24 cellular contexts compared by ENCODE assay signal in the genomic region with DNA sequence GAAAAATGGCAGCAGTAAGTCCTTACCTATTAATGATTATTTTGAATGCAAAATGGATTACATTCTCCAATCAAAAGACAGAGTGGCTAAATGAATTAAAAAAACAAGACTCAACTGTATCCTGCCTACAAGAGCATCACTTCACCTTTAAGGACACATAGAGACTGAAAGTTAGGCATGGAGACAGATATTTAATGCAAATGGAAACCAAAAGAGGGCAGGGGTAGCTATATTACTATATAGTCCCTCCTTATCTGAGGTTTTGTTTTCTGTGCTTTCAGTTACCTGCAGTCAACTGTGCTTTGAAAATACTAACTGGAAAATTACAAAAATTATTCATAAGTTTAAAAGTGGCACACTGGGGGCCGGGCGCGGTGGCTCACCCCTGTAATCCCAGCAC. TPM values are rescaled to one million over a fixed set of nuclear protein-coding genes. Genes with fewer than 3 reads are reported as not detected.
"Had no signal": no experiment of that assay in that cellular context is flagged by ENCODE, and none has a peak within 500 bp of the region (broad histone marks: within the 10 kb centered on the region; RNA-seq: fewer than 3 reads in every experiment).

No MANE protein-coding gene starts in this region.

- H3K9me3 Mint-ChIP-seq: activated CD4-positive, alpha-beta memory T cell treated with anti-CD3 and anti-CD28 coated beads, Interleukin-2, amount 10 ng/mL, durations not matched to agents 7 days and 5 days; activated T-helper 2 cell treated with anti-CD3 and anti-CD28 coated beads, Interferon-gamma antibody, Interleukin-2, Interleukin-4, amounts not matched to agents 10 μg/mL and 5 μg/mL and 100 μg/mL, durations not matched to agents 14 hours and 24 hours and 36 hours; brain; T-helper 1 cell treated with Interleukin-12 subunit alpha and Interleukin-12 subunit beta and Interleukin-4 antibody, amounts not matched to agents 30 μg/mL and 1 μg/mL, for 36 hours had no signal

- ATAC-seq: SK-N-SH treated with all-trans-retinoic acid at 6 μM for 48 hours had no signal

- H3K4me1 Mint-ChIP-seq: brain had no signal

- H3K4me3 Mint-ChIP-seq: activated CD4-positive, alpha-beta memory T cell treated with anti-CD3 and anti-CD28 coated beads, Interleukin-2, amount 10 ng/mL, durations not matched to agents 7 days and 5 days; brain; T-helper 1 cell treated with Interleukin-12 subunit alpha and Interleukin-12 subunit beta and Interleukin-4 antibody, amounts not matched to agents 30 μg/mL and 1 μg/mL, for 36 hours had no signal

- H3K27me3 Mint-ChIP-seq: activated CD4-positive, alpha-beta memory T cell treated with anti-CD3 and anti-CD28 coated beads, Interleukin-2, amount 10 ng/mL, durations not matched to agents 7 days and 5 days; brain had no signal

- DNase-seq: activated CD4-positive, alpha-beta memory T cell treated with anti-CD3 and anti-CD28 coated beads, Interleukin-2, amount 10 ng/mL, durations not matched to agents 7 days and 5 days; activated CD4-positive, alpha-beta T cell treated with anti-CD3 and anti-CD28 coated beads for 1 hour; activated CD4-positive, alpha-beta T cell treated with anti-CD3 and anti-CD28 coated beads, Interleukin-2, amount 50 U/mL, for 1 hour; activated CD8-positive, alpha-beta memory T cell treated with anti-CD3 and anti-CD28 coated beads, Interleukin-2, amount 50 U/mL, for 48 hours; activated T-cell treated with anti-CD3 and anti-CD28 coated beads, Interleukin-2, amount 50 U/mL, for 48 hours; amygdala; cerebellar nuclear complex; MG63; MV-4-11; NCI-H1092 treated with DMSO at 0.1 percent for 48 hours; NCI-H1417 treated with DMSO at 0.1 percent for 48 hours; NCI-H1694 treated with DMSO at 0.1 percent for 48 hours; NCI-H2029 treated with DMSO at 0.1 percent for 48 hours; NCI-H524; SHP77; SW 1271 had no signal

- H3K4me1 ChIP-seq: SJSA1 had no signal

- H3K27ac Mint-ChIP-seq: activated CD4-positive, alpha-beta memory T cell treated with anti-CD3 and anti-CD28 coated beads, Interleukin-2, amount 10 ng/mL, durations not matched to agents 7 days and 5 days; activated T-helper 2 cell treated with anti-CD3 and anti-CD28 coated beads, Interferon-gamma antibody, Interleukin-2, Interleukin-4, amounts not matched to agents 10 μg/mL and 5 μg/mL and 100 μg/mL, durations not matched to agents 14 hours and 24 hours and 36 hours; T-helper 1 cell treated with Interleukin-12 subunit alpha and Interleukin-12 subunit beta and Interleukin-4 antibody, amounts not matched to agents 30 μg/mL and 1 μg/mL, for 36 hours had no signal

- H3K4me3 ChIP-seq: cardiac muscle cell, MG63, SJSA1 had no signal

- H3K9me3 ChIP-seq: MG63, SJSA1 had no signal

- H3K27me3 ChIP-seq: cardiac muscle cell, MG63, SJSA1 had no signal

- H3K27ac ChIP-seq: cardiac muscle cell, KMS-11, SJSA1 had no signal

RNA-seq across cellular contexts. Expression of gene CLEC4A, which starts 24.2 kb away (rescaled TPM):
- total RNA-seq: SJSA1 had no signal

RNA-seq across cellular contexts. Expression of gene C3AR1, which starts 33.1 kb away (rescaled TPM):
- total RNA-seq: cardiac muscle cell had no signal
- polyA plus RNA-seq: cardiac muscle cell had no signal

RNA-seq across cellular contexts. Expression of gene ZNF705A, which starts 57.6 kb away (rescaled TPM):
- total RNA-seq: activated CD4-positive, alpha-beta memory T cell treated with anti-CD3 and anti-CD28 coated beads, Interleukin-2, amount 10 ng/mL, durations not matched to agents 7 days and 5 days; activated T-helper 2 cell treated with anti-CD3 and anti-CD28 coated beads, Interferon-gamma antibody, Interleukin-2, Interleukin-4, amounts not matched to agents 10 μg/mL and 5 μg/mL and 100 μg/mL, durations not matched to agents 14 hours and 24 hours and 36 hours; astrocyte; cardiac muscle cell; SJSA1 had no signal
- polyA plus RNA-seq: cardiac muscle cell had no signal
